18 cellular contexts compared by ENCODE assay signal in genomic region chr7:117129538-117129955, GRCh38.
A peak's percentile ranks its signal among the peaks of the same experiment; 100 is the strongest.
DNase-seq lines count a peak whose midpoint lies in the region; ATAC-seq, FAIRE-seq and TF ChIP-seq lines count a peak whose summit lies in the region.
"Had no signal": no experiment of that assay in that cellular context is flagged by ENCODE, and none has a peak within 500 bp of the region (broad histone marks: within the 10 kb centered on the region; RNA-seq: fewer than 3 reads in every experiment).

No MANE protein-coding gene starts in this region.

- BruUV-seq in HepG2 (replicated peaks; lab: Mats Ljungman, UMichigan): no TSS peak

- H3K79me2 ChIP-seq in HepG2 (ENCODE audit: insufficient read depth, low read length): no peaks in the 10 kb centered on the region

- no peak for TF ChIP-seq POLR2A in HepG2 (IDR thresholded peaks at IDR 0.05; ENCODE audit: insufficient read depth in 1 of 2, low read depth in 2 of 2, low read length in 2 of 2)

- peaks cover 0 to 7% (median 1%) of the 10 kb centered on the region in 4 donors for H3K36me3 ChIP-seq in liver (ENCODE audit: control insufficient read depth in 4 of 4, insufficient read depth in 3 of 4, low read depth in 1 of 4, low read length in 3 of 4)
- H3K36me3 ChIP-seq in HepG2 (replicated peaks in 1 of 2; ENCODE audit: control insufficient read depth in 1 of 2, insufficient read depth in 2 of 2, low read length in 2 of 2): peaks cover 5 to 14% of the 10 kb centered on the region in 2 experiments; a peak in 4 of 5 replicates
- peaks cover 0 to 2% of the 10 kb centered on the region in 2 donors for H3K36me3 ChIP-seq in aorta (ENCODE audit: control insufficient read depth in 1 of 2, insufficient read depth in 2 of 2, low read length in 1 of 2)

- TF ChIP-seq EP300 in HepG2 (IDR thresholded peaks at IDR 0.05; ENCODE audit: low read depth in 2 of 2, low read length in 2 of 2) (no peak), HepG2 (CRISPR knock-in tag; IDR thresholded peaks at IDR 0.05; ENCODE audit: borderline replicate concordance) (no peak)

- FAIRE-seq in HepG2 (lab: Jason Lieb, UNC): no peak
- FAIRE-seq: A549, GM12892, HTR-8/SVneo had no signal

- H3K9me3 ChIP-seq in liver (ENCODE audit: control insufficient read depth in 4 of 4, low read length in 3 of 4) (no peaks in the 10 kb centered on the region), HepG2 (ENCODE audit: low read length) (no peaks in the 10 kb centered on the region), aorta (ENCODE audit: control insufficient read depth, low read length) (no peaks in the 10 kb centered on the region)
- H3K9me3 ChIP-seq: A549 had no signal

- WGBS in liver: 67% methylated on average over 5 of the region's 5 CpGs
- WGBS in HepG2 (ENCODE audit: low lambda C conversion rate): 95% methylated on average over 5 of the region's 5 CpGs
- WGBS in aorta, 2 donors: 6 to 14% methylated on average over 5 of the region's 5 CpGs

- TF ChIP-seq CTCF in liver (IDR thresholded peaks at IDR 0.05; ENCODE audit: low read depth, low read length, missing input control) (no peak), HepG2 (CRISPR knock-in tag; IDR thresholded peaks at IDR 0.05) (no peak), fibroblast of mammary gland (conservative IDR thresholded peaks at IDR 0.05; ENCODE audit: control insufficient read depth, insufficient read depth, low read depth, low read length) (no peak), dorsolateral prefrontal cortex (IDR thresholded peaks at IDR 0.05 in 54 of 56, conservative IDR thresholded peaks at IDR 0.05 in 2 of 56; ENCODE audit: low read depth in 1 of 56, partially characterized antibody in 56 of 56) (no peak)

- no peak overlapping the region for H3K4me2 ChIP-seq in HepG2 (ENCODE audit: low read depth, low read length)
- H3K4me2 ChIP-seq: A549, GM23338 had no signal

- H3K4me1 ChIP-seq in liver (ENCODE audit: control insufficient read depth in 4 of 4, insufficient read depth in 4 of 4, low read length in 3 of 4): peaks cover 0 to 4% (median 2%) of the 10 kb centered on the region in 4 donors
- H3K4me1 ChIP-seq in HepG2 (ENCODE audit: insufficient read depth, low read length): peaks cover 8% of the 10 kb centered on the region
- peaks cover 2 to 3% of the 10 kb centered on the region in 2 donors for H3K4me1 ChIP-seq in aorta (ENCODE audit: control insufficient read depth in 1 of 2, insufficient read depth in 2 of 2, low read length in 2 of 2)

- CTCF ChIA-PET in HepG2 (lab: Yijun Ruan, JAX; ENCODE audit: low intra/inter-chr PET ratio, low total read pairs): no interaction called here

- no peaks in the 10 kb centered on the region for H3K27me3 ChIP-seq in liver (ENCODE audit: control insufficient read depth in 4 of 4, insufficient read depth in 4 of 4, low read length in 3 of 4)
- no peaks in the 10 kb centered on the region for H3K27me3 ChIP-seq in HepG2 (ENCODE audit: control insufficient read depth in 1 of 2, insufficient read depth in 2 of 2, low read length in 2 of 2)
- H3K27me3 ChIP-seq in aorta (ENCODE audit: control insufficient read depth in 1 of 2, insufficient read depth in 2 of 2, low read length in 1 of 2): no peaks in the 10 kb centered on the region
- H3K27me3 ChIP-seq in dorsolateral prefrontal cortex: no peaks in the 10 kb centered on the region

- H4K20me1 ChIP-seq in HepG2 (ENCODE audit: insufficient read depth, low read length): peaks cover 3% of the 10 kb centered on the region; the same call in 1 of the 2 replicates

- ATAC-seq in HepG2: no peak
- peak; percentile 47 for ATAC-seq in left lobe of liver
- peak; percentile 77 for ATAC-seq in aorta (ENCODE audit: low FRiP score)
- no peak for ATAC-seq in left colon
- ATAC-seq: A549, GM23338 had no signal

- intact Hi-C loops in HepG2 (cut with micrococcal nuclease; ENCODE audit: unreplicated experiment) (no loop called here), aorta (cut with DNase I) (no loop called here), dorsolateral prefrontal cortex (cut with DNase I) (loop anchor here in 1 of 2 donors (10.0 kb wide), 1 partner anchor 195 kb away; no protein-coding TSS in a partner anchor), left colon (cut with DNase I, micrococcal nuclease) (no loop called here)

- H3K9ac ChIP-seq in liver (ENCODE audit: low read depth in 1 of 2, low read length in 2 of 2) (no peak overlapping the region), HepG2 (ENCODE audit: insufficient read depth, low read depth, low read length) (no peak overlapping the region)

- H3K4me3 ChIP-seq in liver (ENCODE audit: low read depth in 1 of 3, low read length in 3 of 3): no peak overlapping the region
- no peak overlapping the region for H3K4me3 ChIP-seq in HepG2 (replicated peaks in 1 of 3; ENCODE audit: insufficient read depth in 1 of 3, low read depth in 2 of 3, low read length in 3 of 3)
- no peak overlapping the region for H3K4me3 ChIP-seq in fibroblast of mammary gland (ENCODE audit: control insufficient read depth, low read depth, low read length)
- no peak overlapping the region for H3K4me3 ChIP-seq in aorta (ENCODE audit: low read length in 2 of 2)
- no peak overlapping the region for H3K4me3 ChIP-seq in dorsolateral prefrontal cortex
- H3K4me3 ChIP-seq: A549, GM23338 had no signal

- POLR2A ChIA-PET in HepG2 (lab: Yijun Ruan, JAX): no interaction called here

- H2AFZ ChIP-seq in HepG2 (ENCODE audit: low read length): no peak overlapping the region
- H2AFZ ChIP-seq: GM23338 had no signal

- H3K27ac ChIP-seq in liver (ENCODE audit: low read depth in 1 of 2, low read length in 2 of 2) (no peak overlapping the region), HepG2 (ENCODE audit: extremely low read length, insufficient read depth, low read length) (no peak overlapping the region), aorta (ENCODE audit: low read depth in 1 of 2, low read length in 2 of 2) (no peak overlapping the region), dorsolateral prefrontal cortex (no peak overlapping the region)
- H3K27ac ChIP-seq: A549 had no signal

- TF ChIP-seq RAD21 in liver (IDR thresholded peaks at IDR 0.05): no peak
- no peak for TF ChIP-seq RAD21 in HepG2 (CRISPR knock-in tag; IDR thresholded peaks at IDR 0.05)

- DNase-seq in HepG2 (ENCODE audit: low spot score) (no peak), fibroblast of mammary gland (ENCODE audit: low read depth) (peak; percentile 27), left lobe of liver (ENCODE audit: low spot score) (no peak), aorta (peak in 1 of 2 donors; percentile 48), dorsolateral prefrontal cortex (no peak), left colon (no peak)
- no peak for DNase-seq in activated CD4-positive, alpha-beta T cell treated with anti-CD3 and anti-CD28 coated beads, Interleukin-2, amount 50 U/mL, for 48 hours
- DNase-seq: CD4-positive, CD25-positive, alpha-beta regulatory T cell; DMS79; KBM-7; NCI-H146; NCI-H2081 treated with DMSO at 0.1 percent for 48 hours; NCI-H524 treated with DMSO at 0.1 percent for 48 hours had no signal

- in situ Hi-C loops in HepG2 (cut with HindIII; ENCODE audit: extremely low pct_ligation_motif_present, low pct_unique_long_range_greater_than_20kb): no loop called here

TF ChIP-seq in liver, 16 proteins besides CTCF, POLR2A, EP300 and RAD21 (continues in another document):
- TF ChIP-seq ZBTB33 (IDR thresholded peaks at IDR 0.05) (no peak), MAX (IDR thresholded peaks at IDR 0.05) (no peak)

TF ChIP-seq in HepG2, 621 proteins besides CTCF, POLR2A, EP300 and RAD21 (continues in another document):
- no peak for TF ChIP-seq ZNF703 (CRISPR knock-in tag; IDR thresholded peaks at IDR 0.05; ENCODE audit: borderline replicate concordance)
- no peak for TF ChIP-seq ZNF841 (CRISPR knock-in tag; IDR thresholded peaks at IDR 0.05; ENCODE audit: borderline replicate concordance)
- TF ChIP-seq, protein P1, sequence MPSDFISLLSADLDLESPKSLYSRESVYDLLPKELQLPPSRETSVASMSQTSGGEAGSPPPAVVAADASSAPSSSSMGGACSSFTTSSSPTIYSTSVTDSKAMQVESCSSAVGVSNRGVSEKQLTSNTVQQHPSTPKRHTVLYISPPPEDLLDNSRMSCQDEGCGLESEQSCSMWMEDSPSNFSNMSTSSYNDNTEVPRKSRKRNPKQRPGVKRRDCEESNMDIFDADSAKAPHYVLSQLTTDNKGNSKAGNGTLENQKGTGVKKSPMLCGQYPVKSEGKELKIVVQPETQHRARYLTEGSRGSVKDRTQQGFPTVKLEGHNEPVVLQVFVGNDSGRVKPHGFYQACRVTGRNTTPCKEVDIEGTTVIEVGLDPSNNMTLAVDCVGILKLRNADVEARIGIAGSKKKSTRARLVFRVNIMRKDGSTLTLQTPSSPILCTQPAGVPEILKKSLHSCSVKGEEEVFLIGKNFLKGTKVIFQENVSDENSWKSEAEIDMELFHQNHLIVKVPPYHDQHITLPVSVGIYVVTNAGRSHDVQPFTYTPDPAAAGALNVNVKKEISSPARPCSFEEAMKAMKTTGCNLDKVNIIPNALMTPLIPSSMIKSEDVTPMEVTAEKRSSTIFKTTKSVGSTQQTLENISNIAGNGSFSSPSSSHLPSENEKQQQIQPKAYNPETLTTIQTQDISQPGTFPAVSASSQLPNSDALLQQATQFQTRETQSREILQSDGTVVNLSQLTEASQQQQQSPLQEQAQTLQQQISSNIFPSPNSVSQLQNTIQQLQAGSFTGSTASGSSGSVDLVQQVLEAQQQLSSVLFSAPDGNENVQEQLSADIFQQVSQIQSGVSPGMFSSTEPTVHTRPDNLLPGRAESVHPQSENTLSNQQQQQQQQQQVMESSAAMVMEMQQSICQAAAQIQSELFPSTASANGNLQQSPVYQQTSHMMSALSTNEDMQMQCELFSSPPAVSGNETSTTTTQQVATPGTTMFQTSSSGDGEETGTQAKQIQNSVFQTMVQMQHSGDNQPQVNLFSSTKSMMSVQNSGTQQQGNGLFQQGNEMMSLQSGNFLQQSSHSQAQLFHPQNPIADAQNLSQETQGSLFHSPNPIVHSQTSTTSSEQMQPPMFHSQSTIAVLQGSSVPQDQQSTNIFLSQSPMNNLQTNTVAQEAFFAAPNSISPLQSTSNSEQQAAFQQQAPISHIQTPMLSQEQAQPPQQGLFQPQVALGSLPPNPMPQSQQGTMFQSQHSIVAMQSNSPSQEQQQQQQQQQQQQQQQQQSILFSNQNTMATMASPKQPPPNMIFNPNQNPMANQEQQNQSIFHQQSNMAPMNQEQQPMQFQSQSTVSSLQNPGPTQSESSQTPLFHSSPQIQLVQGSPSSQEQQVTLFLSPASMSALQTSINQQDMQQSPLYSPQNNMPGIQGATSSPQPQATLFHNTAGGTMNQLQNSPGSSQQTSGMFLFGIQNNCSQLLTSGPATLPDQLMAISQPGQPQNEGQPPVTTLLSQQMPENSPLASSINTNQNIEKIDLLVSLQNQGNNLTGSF (CRISPR knock-in tag; IDR thresholded peaks at IDR 0.05): no peak

Comparison
In these comparisons a context has a peak if more than half of its experiments do, and no peak if none do; other contexts are left out.
1. ATAC-seq: peak in left lobe of liver (single experiment) and aorta (single experiment); none in HepG2 (single experiment) and left colon (single experiment).